Comparison of ENCODE assay signal across 12 cellular contexts in genomic region chr5:154351566-154351965, GRCh38.
DNase-seq lines count a peak whose midpoint lies in the region; ATAC-seq lines count a peak whose summit lies in the region.
"Had no signal": no experiment of that assay in that cellular context is flagged by ENCODE, and none has a peak within 500 bp of the region (broad histone marks: within the 10 kb centered on the region; RNA-seq: fewer than 3 reads in every experiment).

No MANE protein-coding gene starts in this region.

- H3K9me3 Mint-ChIP-seq in activated CD4-positive, alpha-beta T cell treated with anti-CD3 and anti-CD28 coated beads for 36 hours (ENCODE audit: low read depth): no peaks in the 10 kb centered on the region
- H3K9me3 Mint-ChIP-seq in stimulated activated effector memory CD8-positive, alpha-beta T cell treated with anti-CD3 and anti-CD28 coated beads, Interleukin-12 subunit alpha, Interleukin-12 subunit beta, amount 100 ng/mL, for 72 hours: no peaks in the 10 kb centered on the region
- H3K9me3 Mint-ChIP-seq: activated CD4-positive, alpha-beta T cell treated with anti-CD3 and anti-CD28 coated beads, Interleukin-2, amount 10 ng/mL, durations not matched to agents 24 days and 14 days; neural progenitor cell had no signal

- H3K36me3 Mint-ChIP-seq in activated CD4-positive, alpha-beta T cell treated with anti-CD3 and anti-CD28 coated beads for 36 hours (ENCODE audit: low read depth): peaks cover 2% of the 10 kb centered on the region
- H3K36me3 Mint-ChIP-seq in stimulated activated effector memory CD8-positive, alpha-beta T cell treated with anti-CD3 and anti-CD28 coated beads, Interleukin-12 subunit alpha, Interleukin-12 subunit beta, amount 100 ng/mL, for 72 hours: peaks cover under 1% of the 10 kb centered on the region
- H3K36me3 Mint-ChIP-seq: neural progenitor cell had no signal

- no peak overlapping the region for H3K4me3 Mint-ChIP-seq in activated CD4-positive, alpha-beta T cell treated with anti-CD3 and anti-CD28 coated beads for 36 hours
- H3K4me3 Mint-ChIP-seq in stimulated activated effector memory CD8-positive, alpha-beta T cell treated with anti-CD3 and anti-CD28 coated beads, Interleukin-12 subunit alpha, Interleukin-12 subunit beta, amount 100 ng/mL, for 72 hours: no peak overlapping the region
- H3K4me3 Mint-ChIP-seq: activated CD4-positive, alpha-beta T cell treated with anti-CD3 and anti-CD28 coated beads, Interleukin-2, amount 10 ng/mL, durations not matched to agents 24 days and 14 days; neural progenitor cell had no signal

- CTCF ChIA-PET in activated CD4-positive, alpha-beta T cell treated with anti-CD3 and anti-CD28 coated beads for 36 hours (lab: Charles Lee): interaction anchor here (0.6 kb wide), 1 partner anchor 84 kb away, joined by 3 read pairs; no protein-coding TSS in a partner anchor

- POLR2A ChIA-PET in activated CD4-positive, alpha-beta T cell treated with anti-CD3 and anti-CD28 coated beads for 36 hours (lab: Charles Lee): no interaction called here

- H3K27me3 Mint-ChIP-seq in activated CD4-positive, alpha-beta T cell treated with anti-CD3 and anti-CD28 coated beads for 36 hours: no peaks in the 10 kb centered on the region
- H3K27me3 Mint-ChIP-seq: activated CD4-positive, alpha-beta T cell treated with anti-CD3 and anti-CD28 coated beads, Interleukin-2, amount 10 ng/mL, durations not matched to agents 24 days and 14 days had no signal

- H3K4me1 Mint-ChIP-seq in activated CD4-positive, alpha-beta T cell treated with anti-CD3 and anti-CD28 coated beads for 36 hours: peaks cover 8% of the 10 kb centered on the region
- peaks cover 41% of the 10 kb centered on the region for H3K4me1 Mint-ChIP-seq in stimulated activated effector memory CD8-positive, alpha-beta T cell treated with anti-CD3 and anti-CD28 coated beads, Interleukin-12 subunit alpha, Interleukin-12 subunit beta, amount 100 ng/mL, for 72 hours

- ATAC-seq in activated CD4-positive, alpha-beta T cell treated with anti-CD3 and anti-CD28 coated beads for 36 hours: peak; percentile 60
- ATAC-seq in GM21717 (IDR thresholded peaks at IDR 0.05; ENCODE audit: unreplicated experiment) (peak; percentile 45), HG03175 (IDR thresholded peaks at IDR 0.05; ENCODE audit: unreplicated experiment) (peak; percentile 81)
- peak; percentile 74 for ATAC-seq in stimulated activated effector memory CD8-positive, alpha-beta T cell treated with anti-CD3 and anti-CD28 coated beads, Interleukin-12 subunit alpha, Interleukin-12 subunit beta, amount 100 ng/mL, for 72 hours
- ATAC-seq: left ventricle myocardium superior had no signal

- DNase-seq in activated CD4-positive, alpha-beta T cell treated with anti-CD3 and anti-CD28 coated beads for 36 hours: no peak
- no peak for DNase-seq in activated CD4-positive, alpha-beta T cell treated with anti-CD3 and anti-CD28 coated beads, Interleukin-2, amount 50 U/mL, for 48 hours
- DNase-seq in stimulated activated effector memory CD8-positive, alpha-beta T cell treated with anti-CD3 and anti-CD28 coated beads, Interleukin-12 subunit alpha, Interleukin-12 subunit beta, amount 100 ng/mL, for 72 hours (ENCODE audit: low spot score in 2 of 2): no peak
- DNase-seq in HuH-7 (ENCODE audit: low spot score) (no peak), SW 1271 (lab: John Stamatoyannopoulos, UW) (no peak), cerebellar cortex (ENCODE audit: low spot score) (no peak)
- DNase-seq: activated CD4-positive, alpha-beta T cell treated with anti-CD3 and anti-CD28 coated beads, Interleukin-2, amount 10 ng/mL, durations not matched to agents 24 days and 14 days; activated effector memory CD4-positive, alpha-beta T cell treated with Interleukin-2 at 50 U/mL for 16 hours; left ventricle myocardium superior had no signal

- no peak overlapping the region for H3K27ac Mint-ChIP-seq in activated CD4-positive, alpha-beta T cell treated with anti-CD3 and anti-CD28 coated beads for 36 hours
- H3K27ac Mint-ChIP-seq in stimulated activated effector memory CD8-positive, alpha-beta T cell treated with anti-CD3 and anti-CD28 coated beads, Interleukin-12 subunit alpha, Interleukin-12 subunit beta, amount 100 ng/mL, for 72 hours: no peak overlapping the region
- H3K27ac Mint-ChIP-seq: activated CD4-positive, alpha-beta T cell treated with anti-CD3 and anti-CD28 coated beads, Interleukin-2, amount 10 ng/mL, durations not matched to agents 24 days and 14 days; neural progenitor cell had no signal

- intact Hi-C loops in activated CD4-positive, alpha-beta T cell treated with anti-CD3 and anti-CD28 coated beads for 36 hours (cut with DNase I, micrococcal nuclease): no loop called here
